Comparison of ENCODE assay signal across 1 cellular context in the genomic region with DNA sequence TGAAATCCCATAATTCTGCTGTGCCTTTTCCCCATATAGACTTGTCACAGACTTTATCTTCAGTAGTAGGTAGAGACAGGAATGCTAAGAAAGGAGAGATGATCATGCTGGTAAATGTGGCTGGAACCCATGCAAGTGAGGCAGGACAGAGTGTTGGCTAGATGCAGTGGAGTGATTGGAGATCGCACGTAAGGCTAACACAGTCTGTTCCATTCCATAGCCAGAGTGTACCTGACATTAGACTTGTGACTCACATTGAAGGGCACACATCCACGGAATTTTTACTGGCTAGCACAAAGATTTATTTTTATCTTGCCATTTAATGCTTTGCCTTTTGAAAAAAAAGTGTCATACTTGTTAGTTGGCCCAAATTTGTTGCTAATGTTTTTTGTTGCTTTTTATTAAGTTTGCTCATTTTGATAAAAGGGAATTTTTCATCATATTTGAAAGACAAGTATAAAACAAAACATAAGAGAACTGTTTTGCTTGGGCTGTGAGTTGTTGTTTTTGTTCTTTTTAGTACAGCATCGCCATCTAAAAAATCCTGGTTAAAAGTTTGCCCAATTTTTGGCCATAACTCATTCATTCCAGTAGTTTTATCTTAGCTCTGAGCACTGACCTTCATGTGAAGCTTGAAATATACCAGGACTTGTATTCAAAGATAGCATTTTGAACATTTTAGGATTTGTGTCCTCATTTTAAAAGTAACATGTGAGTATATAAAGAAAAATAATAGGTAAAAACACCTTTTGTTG.
A peak's percentile ranks its signal among the peaks of the same experiment; 100 is the strongest.
TF ChIP-seq lines count a peak whose summit lies in the region.

No MANE protein-coding gene starts in this region.

TF ChIP-seq in K562, 482 proteins besides CTCF, POLR2A, EP300 and RAD21 (continued from another document and continues in another):
- TF ChIP-seq ATF7 (IDR thresholded peaks at IDR 0.05) (peak; percentile 34; the same call in 1 of the 2 replicates), ZC3H11A (IDR thresholded peaks at IDR 0.05; ENCODE audit: low read depth, low read length) (no peak), XRCC3 (IDR thresholded peaks at IDR 0.05) (no peak), ATF1 (CRISPR knock-in tag; IDR thresholded peaks at IDR 0.05) (no peak), ATF1 (tag; IDR thresholded peaks at IDR 0.05) (no peak), SMARCA4 (IDR thresholded peaks at IDR 0.05) (peak; percentile 56; the same call in 1 of the 2 replicates), HNRNPH1 (optimal IDR thresholded peaks at IDR 0.05; ENCODE audit: low read depth, low read length) (no peak), TEAD2 (tag; IDR thresholded peaks at IDR 0.05) (no peak), HEY1 (CRISPR knock-in tag; IDR thresholded peaks at IDR 0.05; ENCODE audit: borderline replicate concordance) (no peak), ZNF282 (CRISPR knock-in tag; IDR thresholded peaks at IDR 0.05) (no peak), ZNF592 (IDR thresholded peaks at IDR 0.05) (peak; percentile 76), SREBF1 (IDR thresholded peaks at IDR 0.05; ENCODE audit: borderline replicate concordance, low read depth, low read length) (no peak), ZNF699 (CRISPR knock-in tag; IDR thresholded peaks at IDR 0.05; ENCODE audit: insufficient replicate concordance) (no peak), MTA3 (IDR thresholded peaks at IDR 0.05; ENCODE audit: borderline replicate concordance) (no peak), DMBX1 (CRISPR knock-in tag; IDR thresholded peaks at IDR 0.05; ENCODE audit: borderline replicate concordance) (peak; percentile 57; the same call in 1 of the 2 replicates), NCOA6 (IDR thresholded peaks at IDR 0.05) (no peak), PHB (CRISPR knock-in tag; IDR thresholded peaks at IDR 0.05) (no peak), ZNF707 (CRISPR knock-in tag; conservative IDR thresholded peaks at IDR 0.05) (no peak), CBFA2T2 (conservative IDR thresholded peaks at IDR 0.05) (no peak)
- TF ChIP-seq, protein P1, sequence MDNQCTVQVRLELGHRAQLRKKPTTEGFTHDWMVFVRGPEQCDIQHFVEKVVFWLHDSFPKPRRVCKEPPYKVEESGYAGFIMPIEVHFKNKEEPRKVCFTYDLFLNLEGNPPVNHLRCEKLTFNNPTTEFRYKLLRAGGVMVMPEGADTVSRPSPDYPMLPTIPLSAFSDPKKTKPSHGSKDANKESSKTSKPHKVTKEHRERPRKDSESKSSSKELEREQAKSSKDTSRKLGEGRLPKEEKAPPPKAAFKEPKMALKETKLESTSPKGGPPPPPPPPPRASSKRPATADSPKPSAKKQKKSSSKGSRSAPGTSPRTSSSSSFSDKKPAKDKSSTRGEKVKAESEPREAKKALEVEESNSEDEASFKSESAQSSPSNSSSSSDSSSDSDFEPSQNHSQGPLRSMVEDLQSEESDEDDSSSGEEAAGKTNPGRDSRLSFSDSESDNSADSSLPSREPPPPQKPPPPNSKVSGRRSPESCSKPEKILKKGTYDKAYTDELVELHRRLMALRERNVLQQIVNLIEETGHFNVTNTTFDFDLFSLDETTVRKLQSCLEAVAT (IDR thresholded peaks at IDR 0.05) = peak in 1 of 2 experiments; percentile 45; a peak in 2 of 4 replicates
- TF ChIP-seq, protein P2, sequence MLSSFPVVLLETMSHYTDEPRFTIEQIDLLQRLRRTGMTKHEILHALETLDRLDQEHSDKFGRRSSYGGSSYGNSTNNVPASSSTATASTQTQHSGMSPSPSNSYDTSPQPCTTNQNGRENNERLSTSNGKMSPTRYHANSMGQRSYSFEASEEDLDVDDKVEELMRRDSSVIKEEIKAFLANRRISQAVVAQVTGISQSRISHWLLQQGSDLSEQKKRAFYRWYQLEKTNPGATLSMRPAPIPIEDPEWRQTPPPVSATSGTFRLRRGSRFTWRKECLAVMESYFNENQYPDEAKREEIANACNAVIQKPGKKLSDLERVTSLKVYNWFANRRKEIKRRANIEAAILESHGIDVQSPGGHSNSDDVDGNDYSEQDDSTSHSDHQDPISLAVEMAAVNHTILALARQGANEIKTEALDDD (IDR thresholded peaks at IDR 0.05) = peak; percentile 81
- TF ChIP-seq, protein P3, sequence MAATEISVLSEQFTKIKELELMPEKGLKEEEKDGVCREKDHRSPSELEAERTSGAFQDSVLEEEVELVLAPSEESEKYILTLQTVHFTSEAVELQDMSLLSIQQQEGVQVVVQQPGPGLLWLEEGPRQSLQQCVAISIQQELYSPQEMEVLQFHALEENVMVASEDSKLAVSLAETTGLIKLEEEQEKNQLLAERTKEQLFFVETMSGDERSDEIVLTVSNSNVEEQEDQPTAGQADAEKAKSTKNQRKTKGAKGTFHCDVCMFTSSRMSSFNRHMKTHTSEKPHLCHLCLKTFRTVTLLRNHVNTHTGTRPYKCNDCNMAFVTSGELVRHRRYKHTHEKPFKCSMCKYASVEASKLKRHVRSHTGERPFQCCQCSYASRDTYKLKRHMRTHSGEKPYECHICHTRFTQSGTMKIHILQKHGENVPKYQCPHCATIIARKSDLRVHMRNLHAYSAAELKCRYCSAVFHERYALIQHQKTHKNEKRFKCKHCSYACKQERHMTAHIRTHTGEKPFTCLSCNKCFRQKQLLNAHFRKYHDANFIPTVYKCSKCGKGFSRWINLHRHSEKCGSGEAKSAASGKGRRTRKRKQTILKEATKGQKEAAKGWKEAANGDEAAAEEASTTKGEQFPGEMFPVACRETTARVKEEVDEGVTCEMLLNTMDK (IDR thresholded peaks at IDR 0.05; ENCODE audit: borderline replicate concordance, insufficient read depth, low read depth, low read length, poor library complexity, severe bottlenecking) = no peak
- TF ChIP-seq, protein P4, sequence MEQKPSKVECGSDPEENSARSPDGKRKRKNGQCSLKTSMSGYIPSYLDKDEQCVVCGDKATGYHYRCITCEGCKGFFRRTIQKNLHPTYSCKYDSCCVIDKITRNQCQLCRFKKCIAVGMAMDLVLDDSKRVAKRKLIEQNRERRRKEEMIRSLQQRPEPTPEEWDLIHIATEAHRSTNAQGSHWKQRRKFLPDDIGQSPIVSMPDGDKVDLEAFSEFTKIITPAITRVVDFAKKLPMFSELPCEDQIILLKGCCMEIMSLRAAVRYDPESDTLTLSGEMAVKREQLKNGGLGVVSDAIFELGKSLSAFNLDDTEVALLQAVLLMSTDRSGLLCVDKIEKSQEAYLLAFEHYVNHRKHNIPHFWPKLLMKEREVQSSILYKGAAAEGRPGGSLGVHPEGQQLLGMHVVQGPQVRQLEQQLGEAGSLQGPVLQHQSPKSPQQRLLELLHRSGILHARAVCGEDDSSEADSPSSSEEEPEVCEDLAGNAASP (IDR thresholded peaks at IDR 0.05) = no peak
- TF ChIP-seq, protein P5, sequence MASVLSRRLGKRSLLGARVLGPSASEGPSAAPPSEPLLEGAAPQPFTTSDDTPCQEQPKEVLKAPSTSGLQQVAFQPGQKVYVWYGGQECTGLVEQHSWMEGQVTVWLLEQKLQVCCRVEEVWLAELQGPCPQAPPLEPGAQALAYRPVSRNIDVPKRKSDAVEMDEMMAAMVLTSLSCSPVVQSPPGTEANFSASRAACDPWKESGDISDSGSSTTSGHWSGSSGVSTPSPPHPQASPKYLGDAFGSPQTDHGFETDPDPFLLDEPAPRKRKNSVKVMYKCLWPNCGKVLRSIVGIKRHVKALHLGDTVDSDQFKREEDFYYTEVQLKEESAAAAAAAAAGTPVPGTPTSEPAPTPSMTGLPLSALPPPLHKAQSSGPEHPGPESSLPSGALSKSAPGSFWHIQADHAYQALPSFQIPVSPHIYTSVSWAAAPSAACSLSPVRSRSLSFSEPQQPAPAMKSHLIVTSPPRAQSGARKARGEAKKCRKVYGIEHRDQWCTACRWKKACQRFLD (CRISPR knock-in tag; IDR thresholded peaks at IDR 0.05) = no peak
- TF ChIP-seq, protein P6, sequence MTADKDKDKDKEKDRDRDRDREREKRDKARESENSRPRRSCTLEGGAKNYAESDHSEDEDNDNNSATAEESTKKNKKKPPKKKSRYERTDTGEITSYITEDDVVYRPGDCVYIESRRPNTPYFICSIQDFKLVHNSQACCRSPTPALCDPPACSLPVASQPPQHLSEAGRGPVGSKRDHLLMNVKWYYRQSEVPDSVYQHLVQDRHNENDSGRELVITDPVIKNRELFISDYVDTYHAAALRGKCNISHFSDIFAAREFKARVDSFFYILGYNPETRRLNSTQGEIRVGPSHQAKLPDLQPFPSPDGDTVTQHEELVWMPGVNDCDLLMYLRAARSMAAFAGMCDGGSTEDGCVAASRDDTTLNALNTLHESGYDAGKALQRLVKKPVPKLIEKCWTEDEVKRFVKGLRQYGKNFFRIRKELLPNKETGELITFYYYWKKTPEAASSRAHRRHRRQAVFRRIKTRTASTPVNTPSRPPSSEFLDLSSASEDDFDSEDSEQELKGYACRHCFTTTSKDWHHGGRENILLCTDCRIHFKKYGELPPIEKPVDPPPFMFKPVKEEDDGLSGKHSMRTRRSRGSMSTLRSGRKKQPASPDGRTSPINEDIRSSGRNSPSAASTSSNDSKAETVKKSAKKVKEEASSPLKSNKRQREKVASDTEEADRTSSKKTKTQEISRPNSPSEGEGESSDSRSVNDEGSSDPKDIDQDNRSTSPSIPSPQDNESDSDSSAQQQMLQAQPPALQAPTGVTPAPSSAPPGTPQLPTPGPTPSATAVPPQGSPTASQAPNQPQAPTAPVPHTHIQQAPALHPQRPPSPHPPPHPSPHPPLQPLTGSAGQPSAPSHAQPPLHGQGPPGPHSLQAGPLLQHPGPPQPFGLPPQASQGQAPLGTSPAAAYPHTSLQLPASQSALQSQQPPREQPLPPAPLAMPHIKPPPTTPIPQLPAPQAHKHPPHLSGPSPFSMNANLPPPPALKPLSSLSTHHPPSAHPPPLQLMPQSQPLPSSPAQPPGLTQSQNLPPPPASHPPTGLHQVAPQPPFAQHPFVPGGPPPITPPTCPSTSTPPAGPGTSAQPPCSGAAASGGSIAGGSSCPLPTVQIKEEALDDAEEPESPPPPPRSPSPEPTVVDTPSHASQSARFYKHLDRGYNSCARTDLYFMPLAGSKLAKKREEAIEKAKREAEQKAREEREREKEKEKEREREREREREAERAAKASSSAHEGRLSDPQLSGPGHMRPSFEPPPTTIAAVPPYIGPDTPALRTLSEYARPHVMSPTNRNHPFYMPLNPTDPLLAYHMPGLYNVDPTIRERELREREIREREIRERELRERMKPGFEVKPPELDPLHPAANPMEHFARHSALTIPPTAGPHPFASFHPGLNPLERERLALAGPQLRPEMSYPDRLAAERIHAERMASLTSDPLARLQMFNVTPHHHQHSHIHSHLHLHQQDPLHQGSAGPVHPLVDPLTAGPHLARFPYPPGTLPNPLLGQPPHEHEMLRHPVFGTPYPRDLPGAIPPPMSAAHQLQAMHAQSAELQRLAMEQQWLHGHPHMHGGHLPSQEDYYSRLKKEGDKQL (CRISPR knock-in tag; IDR thresholded peaks at IDR 0.05; ENCODE audit: borderline replicate concordance) = no peak
- TF ChIP-seq, protein P7, sequence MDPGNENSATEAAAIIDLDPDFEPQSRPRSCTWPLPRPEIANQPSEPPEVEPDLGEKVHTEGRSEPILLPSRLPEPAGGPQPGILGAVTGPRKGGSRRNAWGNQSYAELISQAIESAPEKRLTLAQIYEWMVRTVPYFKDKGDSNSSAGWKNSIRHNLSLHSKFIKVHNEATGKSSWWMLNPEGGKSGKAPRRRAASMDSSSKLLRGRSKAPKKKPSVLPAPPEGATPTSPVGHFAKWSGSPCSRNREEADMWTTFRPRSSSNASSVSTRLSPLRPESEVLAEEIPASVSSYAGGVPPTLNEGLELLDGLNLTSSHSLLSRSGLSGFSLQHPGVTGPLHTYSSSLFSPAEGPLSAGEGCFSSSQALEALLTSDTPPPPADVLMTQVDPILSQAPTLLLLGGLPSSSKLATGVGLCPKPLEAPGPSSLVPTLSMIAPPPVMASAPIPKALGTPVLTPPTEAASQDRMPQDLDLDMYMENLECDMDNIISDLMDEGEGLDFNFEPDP (CRISPR knock-in tag; IDR thresholded peaks at IDR 0.05) = no peak
- TF ChIP-seq, protein P8, sequence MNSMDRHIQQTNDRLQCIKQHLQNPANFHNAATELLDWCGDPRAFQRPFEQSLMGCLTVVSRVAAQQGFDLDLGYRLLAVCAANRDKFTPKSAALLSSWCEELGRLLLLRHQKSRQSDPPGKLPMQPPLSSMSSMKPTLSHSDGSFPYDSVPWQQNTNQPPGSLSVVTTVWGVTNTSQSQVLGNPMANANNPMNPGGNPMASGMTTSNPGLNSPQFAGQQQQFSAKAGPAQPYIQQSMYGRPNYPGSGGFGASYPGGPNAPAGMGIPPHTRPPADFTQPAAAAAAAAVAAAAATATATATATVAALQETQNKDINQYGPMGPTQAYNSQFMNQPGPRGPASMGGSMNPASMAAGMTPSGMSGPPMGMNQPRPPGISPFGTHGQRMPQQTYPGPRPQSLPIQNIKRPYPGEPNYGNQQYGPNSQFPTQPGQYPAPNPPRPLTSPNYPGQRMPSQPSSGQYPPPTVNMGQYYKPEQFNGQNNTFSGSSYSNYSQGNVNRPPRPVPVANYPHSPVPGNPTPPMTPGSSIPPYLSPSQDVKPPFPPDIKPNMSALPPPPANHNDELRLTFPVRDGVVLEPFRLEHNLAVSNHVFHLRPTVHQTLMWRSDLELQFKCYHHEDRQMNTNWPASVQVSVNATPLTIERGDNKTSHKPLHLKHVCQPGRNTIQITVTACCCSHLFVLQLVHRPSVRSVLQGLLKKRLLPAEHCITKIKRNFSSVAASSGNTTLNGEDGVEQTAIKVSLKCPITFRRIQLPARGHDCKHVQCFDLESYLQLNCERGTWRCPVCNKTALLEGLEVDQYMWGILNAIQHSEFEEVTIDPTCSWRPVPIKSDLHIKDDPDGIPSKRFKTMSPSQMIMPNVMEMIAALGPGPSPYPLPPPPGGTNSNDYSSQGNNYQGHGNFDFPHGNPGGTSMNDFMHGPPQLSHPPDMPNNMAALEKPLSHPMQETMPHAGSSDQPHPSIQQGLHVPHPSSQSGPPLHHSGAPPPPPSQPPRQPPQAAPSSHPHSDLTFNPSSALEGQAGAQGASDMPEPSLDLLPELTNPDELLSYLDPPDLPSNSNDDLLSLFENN (IDR thresholded peaks at IDR 0.05; ENCODE audit: low read depth in 2 of 2, low read length in 2 of 2) = no peak
